Comparison of ENCODE assay signal across 1 cellular context in genomic region chr17:57084361-57084801, GRCh38.
TF ChIP-seq lines count a peak whose summit lies in the region.

No MANE protein-coding gene starts in this region.

TF ChIP-seq in HEK293, 187 proteins besides CTCF, POLR2A, EP300 and RAD21 (continued from another document):
- TF ChIP-seq ZNF518A (tag by site-specific recombination; conservative IDR thresholded peaks at IDR 0.05; ENCODE audit: low read depth) (0 out of 2 replicates have a peak, but pooled peaks have one; percentile 27), YY1 (tag by site-specific recombination; IDR thresholded peaks at IDR 0.05) (peak; percentile 76), ZNF202 (tag by site-specific recombination; IDR thresholded peaks at IDR 0.05; ENCODE audit: borderline replicate concordance) (no peak), ZSCAN30 (tag by site-specific recombination; IDR thresholded peaks at IDR 0.05) (no peak), ZNF658 (tag by site-specific recombination; IDR thresholded peaks at IDR 0.05) (no peak), PRDM6 (tag by site-specific recombination; IDR thresholded peaks at IDR 0.05) (no peak)
